Comparison of ENCODE assay signal across 13 cellular contexts in the genomic region with DNA sequence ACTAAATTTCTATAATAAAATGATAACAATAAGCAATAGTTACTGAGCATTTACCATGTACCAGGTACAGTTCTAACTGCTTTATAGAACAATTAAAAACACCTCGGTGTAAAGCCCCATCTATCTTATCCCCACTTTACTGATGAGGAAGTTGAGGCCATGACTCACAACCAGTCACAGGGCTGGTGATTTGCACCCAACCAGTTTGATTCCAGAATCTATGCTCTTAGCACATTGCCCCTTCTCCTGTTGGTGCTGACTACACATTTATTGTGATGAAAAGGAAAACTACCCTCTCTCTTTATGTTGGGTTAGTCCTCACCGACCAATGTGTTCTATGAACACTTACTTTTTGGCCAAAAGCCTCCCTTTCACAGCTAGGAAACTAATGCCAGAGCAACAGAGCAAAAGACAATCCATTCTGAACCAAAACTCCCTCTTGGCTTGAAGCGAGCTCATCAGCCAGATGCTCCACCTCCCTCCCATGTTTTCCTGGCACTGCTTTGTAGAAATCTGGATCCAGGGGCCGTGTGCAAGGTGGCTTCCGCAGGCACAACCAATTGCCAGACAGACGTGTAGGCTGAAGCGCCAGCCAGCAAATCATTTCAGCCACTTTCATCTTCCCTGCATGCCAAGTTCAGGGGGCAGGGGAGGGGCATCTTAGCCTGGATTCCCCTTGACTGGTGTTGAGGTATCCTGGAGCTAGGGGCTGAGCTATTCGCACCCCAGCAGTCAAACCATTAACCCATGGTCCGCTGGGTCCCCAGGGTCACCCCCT. TPM values are rescaled to one million over a fixed set of nuclear protein-coding genes. Genes with fewer than 3 reads are reported as not detected.
DNase-seq lines count a peak whose midpoint lies in the region; ATAC-seq and TF ChIP-seq lines count a peak whose summit lies in the region.
"Had no signal": no experiment of that assay in that cellular context is flagged by ENCODE, and none has a peak within 500 bp of the region (broad histone marks: within the 10 kb centered on the region; RNA-seq: fewer than 3 reads in every experiment).

No MANE protein-coding gene starts in this region.

- H3K9me3 ChIP-seq in Panc1 (ENCODE audit: control insufficient read depth, insufficient read depth, low read depth, low read length), result no peaks in the 10 kb centered on the region
- H3K9me3 ChIP-seq: SJSA1, tibial nerve had no signal

- H3K27ac Mint-ChIP-seq in endothelial cell (ENCODE audit: unreplicated experiment), result no peak overlapping the region
- H3K27ac Mint-ChIP-seq: activated CD4-positive, alpha-beta T cell treated with anti-CD3 and anti-CD28 coated beads, Interleukin-2, amount 10 ng/mL, durations not matched to agents 7 days and 5 days; activated naive CD8-positive, alpha-beta T cell treated with anti-CD3 and anti-CD28 coated beads for 36 hours had no signal

- in situ Hi-C loops in G401 (cut with HindIII; ENCODE audit: low sequenced_read_pairs), result no loop called here
- in situ Hi-C loops in Panc1 (cut with HindIII; ENCODE audit: low pct_unique_long_range_greater_than_20kb, low sequenced_read_pairs), result no loop called here

- no peaks in the 10 kb centered on the region for H3K27me3 ChIP-seq in Panc1 (ENCODE audit: control insufficient read depth, insufficient read depth, low read length)
- H3K27me3 ChIP-seq: SJSA1, tibial nerve had no signal

- intact Hi-C loops in Panc1 (cut with micrococcal nuclease; ENCODE audit: unreplicated experiment), result no loop called here

- CTCF ChIA-PET in Panc1 (lab: Charles Lee), result no interaction called here

- DNase-seq in G401 (ENCODE audit: low spot score) (peak; percentile 70), Panc1 (ENCODE audit: low read depth, low spot score) (no peak), fibroblast of the aortic adventitia (ENCODE audit: low read depth) (peak; percentile 84), pons (ENCODE audit: low spot score) (peak; percentile 35), T1000 (lab: John Stamatoyannopoulos, UW) (no peak), endothelial cell (ENCODE audit: low spot score) (no peak), activated gamma-delta T cell (lab: John Stamatoyannopoulos, UW) (no peak)
- DNase-seq: activated CD4-positive, alpha-beta T cell treated with anti-CD3 and anti-CD28 coated beads, Interleukin-2, amount 10 ng/mL, durations not matched to agents 7 days and 5 days; activated naive CD8-positive, alpha-beta T cell treated with anti-CD3 and anti-CD28 coated beads for 36 hours; DMS53 had no signal

- peaks cover 3% of the 10 kb centered on the region; the same call in 1 of the 2 replicates for H3K4me1 ChIP-seq in Panc1 (ENCODE audit: control insufficient read depth, insufficient read depth, low read length)

- BruUV-seq in Panc1 (replicated peaks; lab: Mats Ljungman, UMichigan), result no TSS peak

- peaks cover 10% of the 10 kb centered on the region for H3K4me1 Mint-ChIP-seq in endothelial cell (ENCODE audit: unreplicated experiment)

- H3K27me3 Mint-ChIP-seq in endothelial cell (ENCODE audit: unreplicated experiment), result peaks cover 1% of the 10 kb centered on the region
- H3K27me3 Mint-ChIP-seq: activated CD4-positive, alpha-beta T cell treated with anti-CD3 and anti-CD28 coated beads, Interleukin-2, amount 10 ng/mL, durations not matched to agents 7 days and 5 days had no signal

- TF ChIP-seq CTCF in Panc1 (IDR thresholded peaks at IDR 0.05) (no peak), fibroblast of the aortic adventitia (IDR thresholded peaks at IDR 0.05; ENCODE audit: insufficient read depth, low read length) (no peak), endothelial cell (IDR thresholded peaks at IDR 0.05; ENCODE audit: unreplicated experiment) (no peak)

- no peaks in the 10 kb centered on the region for H3K36me3 Mint-ChIP-seq in endothelial cell (ENCODE audit: low read depth, unreplicated experiment)
- H3K36me3 Mint-ChIP-seq: activated naive CD8-positive, alpha-beta T cell treated with anti-CD3 and anti-CD28 coated beads for 36 hours had no signal

- peak; percentile 15; the same call in 1 of the 2 replicates for ATAC-seq in Panc1
- no peak for ATAC-seq in GM18502 (IDR thresholded peaks at IDR 0.05; ENCODE audit: poor library complexity, unreplicated experiment)

- H3K9me3 Mint-ChIP-seq in endothelial cell (ENCODE audit: unreplicated experiment), result no peaks in the 10 kb centered on the region
- H3K9me3 Mint-ChIP-seq: activated CD4-positive, alpha-beta T cell treated with anti-CD3 and anti-CD28 coated beads, Interleukin-2, amount 10 ng/mL, durations not matched to agents 7 days and 5 days; activated naive CD8-positive, alpha-beta T cell treated with anti-CD3 and anti-CD28 coated beads for 36 hours had no signal

- POLR2A ChIA-PET in Panc1 (lab: Charles Lee), result no interaction called here

- no peaks in the 10 kb centered on the region for H3K36me3 ChIP-seq in Panc1 (ENCODE audit: control insufficient read depth, insufficient read depth, low read length)
- H3K36me3 ChIP-seq: SJSA1, tibial nerve had no signal

- H3K4me3 Mint-ChIP-seq in endothelial cell (ENCODE audit: unreplicated experiment), result no peak overlapping the region
- H3K4me3 Mint-ChIP-seq: activated CD4-positive, alpha-beta T cell treated with anti-CD3 and anti-CD28 coated beads, Interleukin-2, amount 10 ng/mL, durations not matched to agents 7 days and 5 days; activated naive CD8-positive, alpha-beta T cell treated with anti-CD3 and anti-CD28 coated beads for 36 hours had no signal

- no peak overlapping the region for H3K27ac ChIP-seq in Panc1 (ENCODE audit: low read length)
- H3K27ac ChIP-seq: SJSA1 had no signal

- H3K4me3 ChIP-seq in Panc1 (ENCODE audit: low read depth in 2 of 2, low read length in 2 of 2) (no peak overlapping the region), fibroblast of the aortic adventitia (ENCODE audit: low read depth, low read length) (no peak overlapping the region)
- H3K4me3 ChIP-seq: SJSA1, tibial nerve had no signal

RNA-seq across cellular contexts. Expression of a gene that starts 32.0 kb away (rescaled TPM):
- 14.3 and 16.6 TPM in 2 replicates for total RNA-seq in G401 (2014; rRNA removed; shearing (Covaris generic))
- 34.5 TPM for total RNA-seq in Panc1 (2021; ENCODE audit: unreplicated experiment)
- 18.6 TPM for polyA plus RNA-seq in Panc1 (2012; ENCODE audit: insufficient read length)
- total RNA-seq in fibroblast of the aortic adventitia (ENCODE audit: low replicate concordance), result 37.2 and 47.4 TPM in 2 replicates
- total RNA-seq in endothelial cell (ENCODE audit: unreplicated experiment), result 7.7 TPM

Comparison
In these comparisons a context has a peak if more than half of its experiments do, and no peak if none do; other contexts are left out.
1. DNase-seq: peak in G401 (single experiment), fibroblast of the aortic adventitia (single experiment) and pons (single experiment); none in Panc1 (single experiment), T1000 (single experiment), endothelial cell (single experiment) and activated gamma-delta T cell (single experiment).